23 cellular contexts compared by ENCODE assay signal in the genomic region with DNA sequence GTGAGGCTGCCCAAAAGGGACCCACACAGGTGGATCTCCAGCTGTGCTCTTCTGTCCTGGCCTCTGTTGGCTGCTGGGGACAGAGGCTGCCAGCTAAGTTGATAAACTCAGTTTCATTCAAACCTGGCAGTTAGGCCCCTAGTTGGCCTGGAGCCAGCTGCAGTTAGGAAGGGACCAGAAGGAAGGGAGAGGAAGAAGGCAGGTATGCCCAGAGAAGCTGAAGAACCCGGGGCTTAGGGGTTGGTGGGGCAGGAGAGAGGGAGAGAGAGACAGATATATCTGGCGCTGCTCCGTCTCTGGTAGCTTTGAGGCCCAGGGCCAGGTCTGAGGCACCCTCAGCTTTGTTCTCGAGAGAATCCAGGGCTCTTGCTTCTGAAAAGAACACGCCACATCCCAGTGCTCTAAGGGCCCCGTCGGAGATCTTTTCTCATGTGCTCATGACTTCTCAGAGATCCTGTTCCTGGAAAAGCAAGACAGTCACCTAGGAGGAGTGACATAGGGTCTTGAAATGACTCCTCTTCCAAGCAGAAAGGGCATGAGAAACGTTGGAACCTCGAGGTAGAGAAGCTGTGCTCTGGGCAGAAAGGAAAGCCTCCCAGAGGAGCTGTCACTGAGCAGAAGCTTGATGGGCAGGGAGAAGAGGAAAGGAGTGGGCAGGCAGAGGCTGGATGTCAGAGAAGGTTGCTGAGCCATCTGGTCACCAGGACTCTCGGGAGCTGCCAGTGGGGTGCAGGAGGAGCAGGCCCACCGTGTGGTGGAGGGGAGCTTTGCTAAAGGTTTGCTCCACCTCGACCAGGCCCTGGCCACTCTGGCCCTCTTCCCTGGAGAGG.
DNase-seq lines count a peak whose midpoint lies in the region; ATAC-seq, FAIRE-seq and TF ChIP-seq lines count a peak whose summit lies in the region.
"Had no signal": no experiment of that assay in that cellular context is flagged by ENCODE, and none has a peak within 500 bp of the region (broad histone marks: within the 10 kb centered on the region; RNA-seq: fewer than 3 reads in every experiment).

No MANE protein-coding gene starts in this region.

- no peak overlapping the region for H2AK5ac ChIP-seq in neuronal stem cell (ENCODE audit: low read depth, low read length)

- H3K4me2 ChIP-seq in K562 (ENCODE audit: insufficient read depth, low read length), result peak overlapping the region; percentile 68
- no peak overlapping the region for H3K4me2 ChIP-seq in neuronal stem cell (ENCODE audit: insufficient read depth, low read length, poor library complexity, severe bottlenecking)
- H3K4me2 ChIP-seq in smooth muscle cell, result no peak overlapping the region
- H3K4me2 ChIP-seq: BLaER1, SK-N-SH had no signal

- peak overlapping the region; percentile 63 for H3K14ac ChIP-seq in neuronal stem cell (ENCODE audit: low read length)

- DNase-seq in CD8-positive, alpha-beta memory T cell, result no peak
- peak; percentile 27 to 73 (median 38) for DNase-seq in K562 (ENCODE audit: extremely low read depth in 1 of 4, low spot score in 3 of 4)
- DNase-seq in neuronal stem cell (ENCODE audit: low spot score), result no peak
- DNase-seq in smooth muscle cell (lab: John Stamatoyannopoulos, UW; ENCODE audit: unreplicated experiment), result no peak
- DNase-seq in SHP77 (lab: John Stamatoyannopoulos, UW), result no peak
- no peak for DNase-seq in left ventricle myocardium inferior
- DNase-seq: CD4-positive, CD25-positive, alpha-beta regulatory T cell; GOT3; HFFc6; KBM-7; MV-4-11; NCI-H1105; NCI-H1436 treated with DMSO at 0.1 percent for 48 hours; NCI-H2029; NCI-H446 treated with DMSO at 0.1 percent for 48 hours; NCI-H526; SK-N-SH had no signal

- no peak overlapping the region for H4K91ac ChIP-seq in neuronal stem cell (ENCODE audit: low read depth, low read length, poor library complexity)

- no peaks in the 10 kb centered on the region for H3K4me1 ChIP-seq in CD8-positive, alpha-beta memory T cell (ENCODE audit: insufficient read depth, low read length)
- peaks cover 39 to 48% of the 10 kb centered on the region in 2 experiments for H3K4me1 ChIP-seq in K562 (replicated peaks in 1 of 2; ENCODE audit: control insufficient read depth in 2 of 2, insufficient read depth in 2 of 2, low read length in 2 of 2)
- peaks cover 0 to 2% of the 10 kb centered on the region in 2 donors for H3K4me1 ChIP-seq in neuronal stem cell (ENCODE audit: control insufficient read depth in 2 of 2, insufficient read depth in 1 of 2, low read depth in 1 of 2, low read length in 2 of 2)
- no peaks in the 10 kb centered on the region for H3K4me1 ChIP-seq in smooth muscle cell (ENCODE audit: low read depth)
- peaks cover 7% of the 10 kb centered on the region for H3K4me1 ChIP-seq in left ventricle myocardium inferior
- H3K4me1 ChIP-seq: BLaER1, HAP-1 had no signal

- peak overlapping the region; percentile 66 for H3K18ac ChIP-seq in neuronal stem cell (ENCODE audit: low read length)

- H3K9me3 Mint-ChIP-seq in CD8-positive, alpha-beta memory T cell, result no peaks in the 10 kb centered on the region
- H3K9me3 Mint-ChIP-seq: HFFc6 had no signal

- TF ChIP-seq EP300 in Ishikawa (IDR thresholded peaks at IDR 0.05; ENCODE audit: borderline replicate concordance), result no peak
- TF ChIP-seq EP300 in K562 (IDR thresholded peaks at IDR 0.05; ENCODE audit: low read length), result no peak

- no peak overlapping the region for H2BK5ac ChIP-seq in neuronal stem cell (ENCODE audit: low read length)

- no peak for TF ChIP-seq POLR2A in K562 (conservative IDR thresholded peaks at IDR 0.05)

- H4K8ac ChIP-seq in neuronal stem cell (ENCODE audit: low read depth, low read length), result no peak overlapping the region

- no peak overlapping the region for H2BK120ac ChIP-seq in neuronal stem cell (ENCODE audit: low read depth, low read length)

- H3K79me2 ChIP-seq in K562 (ENCODE audit: control insufficient read depth, insufficient read depth, low read length), result no peaks in the 10 kb centered on the region; the same call in 2 of the 3 replicates
- no peaks in the 10 kb centered on the region for H3K79me2 ChIP-seq in smooth muscle cell (ENCODE audit: low read depth)

- TF ChIP-seq RAD21 in Ishikawa (IDR thresholded peaks at IDR 0.05; ENCODE audit: low read depth) (no peak), K562 (CRISPR knock-in tag; conservative IDR thresholded peaks at IDR 0.05 in 1 of 2, IDR thresholded peaks at IDR 0.05 in 1 of 2) (no peak)

- H3K36me3 Mint-ChIP-seq in CD8-positive, alpha-beta memory T cell, result peaks cover 0 to 3% (median 0%) of the 10 kb centered on the region in 3 donors

- BruUV-seq in K562 (replicated peaks; lab: Mats Ljungman, UMichigan), result TSS peak; percentile 84

- peak overlapping the region in 1 of 8 donors; percentile 59 for H3K27ac Mint-ChIP-seq in CD8-positive, alpha-beta memory T cell
- H3K27ac Mint-ChIP-seq: HFFc6 had no signal

- H4K20me1 ChIP-seq in K562 (replicated peaks; ENCODE audit: control insufficient read depth, insufficient read depth, low read length) (no peaks in the 10 kb centered on the region), smooth muscle cell (ENCODE audit: low read depth) (no peaks in the 10 kb centered on the region)
- H4K20me1 ChIP-seq: BLaER1 had no signal

- H3K27me3 Mint-ChIP-seq in CD8-positive, alpha-beta memory T cell, result peaks cover 20 to 55% of the 10 kb centered on the region in 2 donors

- in situ Hi-C loops in K562 (cut with MboI), result no loop called here

- FAIRE-seq in K562 (lab: Jason Lieb, UNC), result peak; percentile 54
- FAIRE-seq: D721Med, GM18507, RCC 7860 had no signal

- no peaks in the 10 kb centered on the region for H3K9me1 ChIP-seq in K562 (ENCODE audit: control insufficient read depth, insufficient read depth, low read length)

- H3K23ac ChIP-seq in neuronal stem cell (ENCODE audit: low read depth, low read length, poor library complexity), result peak overlapping the region; percentile 57

- POLR2A ChIA-PET in CD8-positive, alpha-beta memory T cell (lab: Charles Lee), result no interaction called here
- POLR2A ChIA-PET in K562 (lab: Yijun Ruan, JAX), result interaction anchor here (0.5 to 1.9 kb wide), 7 partner anchors 8 to 563 kb away, joined by 3 to 12 read pairs (median 3); no protein-coding TSS in a partner anchor

- H2BK15ac ChIP-seq in neuronal stem cell (ENCODE audit: low read length), result no peak overlapping the region

- no peaks in the 10 kb centered on the region for H3K36me3 ChIP-seq in CD8-positive, alpha-beta memory T cell (ENCODE audit: insufficient read depth, low read length)
- H3K36me3 ChIP-seq in K562 (ENCODE audit: control insufficient read depth, insufficient read depth, low read length), result no peaks in the 10 kb centered on the region
- H3K36me3 ChIP-seq in neuronal stem cell (replicated peaks in 1 of 2; ENCODE audit: control insufficient read depth in 2 of 2, insufficient read depth in 2 of 2, low read length in 2 of 2), result no peaks in the 10 kb centered on the region
- no peaks in the 10 kb centered on the region for H3K36me3 ChIP-seq in smooth muscle cell (ENCODE audit: low read depth)
- no peaks in the 10 kb centered on the region for H3K36me3 ChIP-seq in left ventricle myocardium inferior
- H3K36me3 ChIP-seq: BLaER1, HAP-1 had no signal

- H3K79me1 ChIP-seq in neuronal stem cell (ENCODE audit: low read depth, low read length), result no peaks in the 10 kb centered on the region

- intact Hi-C loops in K562 (cut with micrococcal nuclease) (no loop called here), left ventricle myocardium inferior (cut with micrococcal nuclease) (no loop called here)

- WGBS in K562 (ENCODE audit: insufficient coverage, low coverage, missing lambda C conversion rate), result 9% methylated on average over 11 of the region's 12 CpGs
- whole genome bisulfite sequencing in neuronal stem cell (ENCODE audit: extremely low coverage in 2 of 2, insufficient read length in 2 of 2, insufficient replicate concordance in 1 of 2), 2 donors, result no CpG with 5 or more reads among the region's 12 CpGs
- WGBS in smooth muscle cell (ENCODE audit: low lambda C conversion rate), result 88% methylated on average over 12 of the region's 12 CpGs

- H3K9ac ChIP-seq in K562 (ENCODE audit: insufficient read depth in 1 of 2, low read depth in 2 of 2, low read length in 2 of 2) (peak overlapping the region; percentile 74 to 87), neuronal stem cell (ENCODE audit: low read depth, low read length, poor library complexity) (no peak overlapping the region), smooth muscle cell (ENCODE audit: low read depth) (no peak overlapping the region)
- H3K9ac ChIP-seq: BLaER1, SK-N-SH had no signal

- peak overlapping the region; percentile 92 for H2AFZ ChIP-seq in K562 (ENCODE audit: low read depth, low read length)
- no peak overlapping the region for H2AFZ ChIP-seq in neuronal stem cell (ENCODE audit: low read length)
- H2AFZ ChIP-seq in smooth muscle cell (ENCODE audit: low read depth), result no peak overlapping the region

- peaks cover 0 to 1% (median 0%) of the 10 kb centered on the region in 3 donors for H3K4me1 Mint-ChIP-seq in CD8-positive, alpha-beta memory T cell
- H3K4me1 Mint-ChIP-seq: CD4-positive, CD25-positive, alpha-beta regulatory T cell had no signal

- CTCF ChIA-PET in CD8-positive, alpha-beta memory T cell (lab: Charles Lee), result no interaction called here
- CTCF ChIA-PET in K562 (lab: Yijun Ruan, JAX; ENCODE audit: low intra/inter-chr PET ratio), result no interaction called here

- H3K9me3 ChIP-seq in CD8-positive, alpha-beta memory T cell (ENCODE audit: low read length), result no peaks in the 10 kb centered on the region
- no peaks in the 10 kb centered on the region for H3K9me3 ChIP-seq in K562 (replicated peaks; ENCODE audit: control insufficient read depth, insufficient read depth, low read depth, low read length)
- H3K9me3 ChIP-seq in neuronal stem cell (replicated peaks in 1 of 2; ENCODE audit: control insufficient read depth in 2 of 2, insufficient read depth in 1 of 2, low read depth in 1 of 2, low read length in 2 of 2), result peaks cover 0 to 5% of the 10 kb centered on the region in 2 donors
- no peaks in the 10 kb centered on the region for H3K9me3 ChIP-seq in smooth muscle cell (replicated peaks; ENCODE audit: low read depth)
- no peaks in the 10 kb centered on the region for H3K9me3 ChIP-seq in left ventricle myocardium inferior (replicated peaks)
- H3K9me3 ChIP-seq: BLaER1, HAP-1, SK-N-SH had no signal

- H3K27me3 ChIP-seq in CD8-positive, alpha-beta memory T cell (ENCODE audit: insufficient read depth, low read length, poor library complexity, severe bottlenecking), result no peaks in the 10 kb centered on the region
- H3K27me3 ChIP-seq in K562 (ENCODE audit: control insufficient read depth in 2 of 2, insufficient read depth in 2 of 2, low read length in 2 of 2), result no peaks in the 10 kb centered on the region
- H3K27me3 ChIP-seq in neuronal stem cell (ENCODE audit: control insufficient read depth in 3 of 3, insufficient read depth in 3 of 3, low read depth in 1 of 3, low read length in 3 of 3), result peaks cover 0 to 4% (median 0%) of the 10 kb centered on the region in 3 experiments
- no peaks in the 10 kb centered on the region for H3K27me3 ChIP-seq in smooth muscle cell (ENCODE audit: low read depth)
- no peaks in the 10 kb centered on the region for H3K27me3 ChIP-seq in left ventricle myocardium inferior (ENCODE audit: low read depth)
- H3K27me3 ChIP-seq: BLaER1 had no signal

- no peak overlapping the region for H3K4me3 Mint-ChIP-seq in CD8-positive, alpha-beta memory T cell
- H3K4me3 Mint-ChIP-seq: CD4-positive, CD25-positive, alpha-beta regulatory T cell; HFFc6 had no signal

- peak overlapping the region; percentile 67 for H3K27ac ChIP-seq in CD8-positive, alpha-beta memory T cell (ENCODE audit: low read depth, low read length)
- H3K27ac ChIP-seq in K562 (ENCODE audit: extremely low read depth, low read depth, low read length) (peak overlapping the region; percentile 95), neuronal stem cell (replicated peaks; ENCODE audit: low read length) (no peak overlapping the region), smooth muscle cell (ENCODE audit: low read depth) (no peak overlapping the region), left ventricle myocardium inferior (replicated peaks) (no peak overlapping the region)
- H3K27ac ChIP-seq: BLaER1 had no signal

- no peaks in the 10 kb centered on the region for H3F3A ChIP-seq in smooth muscle cell (ENCODE audit: low read depth)

- no peak overlapping the region for H3K4me3 ChIP-seq in CD8-positive, alpha-beta memory T cell (ENCODE audit: low read length)
- peak overlapping the region; percentile 19; the same call in 1 of the 2 replicates for H3K4me3 ChIP-seq in K562
- H3K4me3 ChIP-seq in neuronal stem cell (ENCODE audit: low read length in 2 of 2), result no peak overlapping the region
- H3K4me3 ChIP-seq in smooth muscle cell, result no peak overlapping the region
- H3K4me3 ChIP-seq in left ventricle myocardium inferior, result no peak overlapping the region
- H3K4me3 ChIP-seq: BLaER1, HAP-1 had no signal

- no peak overlapping the region for H3K4ac ChIP-seq in neuronal stem cell (ENCODE audit: low read length)

- TF ChIP-seq CTCF in K562 (IDR thresholded peaks at IDR 0.05 in 2 of 3, conservative IDR thresholded peaks at IDR 0.05 in 1 of 3; ENCODE audit: insufficient read depth in 2 of 3, low read depth in 1 of 3, low read length in 3 of 3) (no peak), smooth muscle cell (IDR thresholded peaks at IDR 0.05; ENCODE audit: borderline replicate concordance, insufficient read depth, poor library complexity, severe bottlenecking) (no peak), left ventricle myocardium inferior (IDR thresholded peaks at IDR 0.05; ENCODE audit: borderline replicate concordance) (no peak)

- peak; percentile 53 for ATAC-seq in K562

- no peak overlapping the region for H2BK12ac ChIP-seq in neuronal stem cell (ENCODE audit: low read length)

Comparison
In these comparisons a context has a peak if more than half of its experiments do, and no peak if none do; other contexts are left out.
1. DNase-seq: peak in K562 (4 of 4); none in CD8-positive, alpha-beta memory T cell (0 of 5), neuronal stem cell (single experiment), smooth muscle cell (single experiment), SHP77 (0 of 2) and left ventricle myocardium inferior (single experiment).
2. H3K27ac ChIP-seq: peak in CD8-positive, alpha-beta memory T cell (single experiment) and K562 (single experiment); none in neuronal stem cell (single experiment), smooth muscle cell (single experiment) and left ventricle myocardium inferior (single experiment).
3. H3K9ac ChIP-seq: peak in K562 (2 of 2); none in neuronal stem cell (single experiment) and smooth muscle cell (single experiment).